9 cellular contexts compared by ENCODE assay signal in genomic region chr5:81393783-81394718, GRCh38. TPM values are rescaled to one million over a fixed set of nuclear protein-coding genes. Genes with fewer than 3 reads are reported as not detected.
DNase-seq lines count a peak whose midpoint lies in the region; ATAC-seq lines count a peak whose summit lies in the region.
"Had no signal": no experiment of that assay in that cellular context is flagged by ENCODE, and none has a peak within 500 bp of the region (broad histone marks: within the 10 kb centered on the region; RNA-seq: fewer than 3 reads in every experiment).

Gene ACOT12, minus strand, starts transcription at chr5:81394134. Its CDS starts 20 bp downstream, at chr5:81394114.

- peak within 1 kb of the TSS; percentile 45 for H3K4me3 Mint-ChIP-seq in activated CD8-positive, alpha-beta T cell treated with anti-CD3 and anti-CD28 coated beads, Interleukin-2, amount 10 ng/mL, durations not matched to agents 7 days and 5 days

- H3K9me3 ChIP-seq in right cardiac atrium (ENCODE audit: control insufficient read depth, low read length) (peaks cover 1% of the 10 kb centered on the region), skeletal muscle satellite cell (replicated peaks; ENCODE audit: low read length) (peaks cover 3% of the 10 kb centered on the region)

- intact Hi-C loops in right cardiac atrium (cut with DNase I), result no loop called here

- H3K36me3 Mint-ChIP-seq in activated CD8-positive, alpha-beta T cell treated with anti-CD3 and anti-CD28 coated beads, Interleukin-2, amount 10 ng/mL, durations not matched to agents 7 days and 5 days (ENCODE audit: low read depth), result no peaks in the 10 kb centered on the region

- H3K27me3 Mint-ChIP-seq in activated CD8-positive, alpha-beta T cell treated with anti-CD3 and anti-CD28 coated beads, Interleukin-2, amount 10 ng/mL, durations not matched to agents 7 days and 5 days (ENCODE audit: low read depth), result peaks cover 54% of the 10 kb centered on the region

- H3K4me1 ChIP-seq in right cardiac atrium (ENCODE audit: control insufficient read depth, insufficient read depth, low read length), result no peaks in the 10 kb centered on the region
- no peaks in the 10 kb centered on the region for H3K4me1 ChIP-seq in skeletal muscle satellite cell (ENCODE audit: control insufficient read depth, insufficient read depth, low read length)

- no peak within 1 kb of the TSS for H3K27ac Mint-ChIP-seq in activated CD8-positive, alpha-beta T cell treated with anti-CD3 and anti-CD28 coated beads, Interleukin-2, amount 10 ng/mL, durations not matched to agents 7 days and 5 days

- H3K4me3 ChIP-seq in GM08714 (ENCODE audit: low read length), result peak within 1 kb of the TSS; percentile 43; the same call in 1 of the 2 replicates
- peak within 1 kb of the TSS; percentile 61 for H3K4me3 ChIP-seq in right cardiac atrium (ENCODE audit: low read length)
- peak within 1 kb of the TSS; percentile 65 for H3K4me3 ChIP-seq in skeletal muscle satellite cell (ENCODE audit: low read length)

- no peak for DNase-seq in activated CD8-positive, alpha-beta T cell treated with anti-CD3 and anti-CD28 coated beads, Interleukin-2, amount 10 ng/mL, durations not matched to agents 7 days and 5 days
- DNase-seq in right cardiac atrium (peak; percentile 18 to 58 (median 50)), amniotic stem cell (lab: John Stamatoyannopoulos, UW) (no peak), DMS153 treated with DMSO at 0.1 percent for 48 hours (lab: John Stamatoyannopoulos, UW; ENCODE audit: unreplicated experiment) (no peak), OCI-M1 (lab: John Stamatoyannopoulos, UW) (no peak)

- CTCF ChIA-PET in activated CD8-positive, alpha-beta T cell treated with anti-CD3 and anti-CD28 coated beads, Interleukin-2, amount 10 ng/mL, durations not matched to agents 7 days and 5 days (lab: Charles Lee), result interaction anchor here (0.9 kb wide), 1 partner anchor 457 kb away, joined by 3 read pairs; no protein-coding TSS in a partner anchor

- peaks cover 3% of the 10 kb centered on the region for H3K4me1 Mint-ChIP-seq in activated CD8-positive, alpha-beta T cell treated with anti-CD3 and anti-CD28 coated beads, Interleukin-2, amount 10 ng/mL, durations not matched to agents 7 days and 5 days (ENCODE audit: low read depth)

- H3K9ac ChIP-seq in skeletal muscle satellite cell (ENCODE audit: low read depth, low read length), result no peak within 1 kb of the TSS
- H3K9ac ChIP-seq: KMS-11 had no signal

- peak within 1 kb of the TSS; percentile 66 for H3K4me2 ChIP-seq in skeletal muscle satellite cell (ENCODE audit: low read length)
- H3K4me2 ChIP-seq: KMS-11 had no signal

- H3K9me3 Mint-ChIP-seq in activated CD8-positive, alpha-beta T cell treated with anti-CD3 and anti-CD28 coated beads, Interleukin-2, amount 10 ng/mL, durations not matched to agents 7 days and 5 days (ENCODE audit: insufficient read depth), result no peaks in the 10 kb centered on the region

- no peaks in the 10 kb centered on the region for H3K27me3 ChIP-seq in right cardiac atrium (ENCODE audit: control insufficient read depth, insufficient read depth)
- peaks cover 10% of the 10 kb centered on the region for H3K27me3 ChIP-seq in skeletal muscle satellite cell (ENCODE audit: control insufficient read depth, insufficient read depth, low read length)

- 2% methylated on average over 77 of the region's 77 CpGs for WGBS in right cardiac atrium

- H3K36me3 ChIP-seq in skeletal muscle satellite cell (ENCODE audit: insufficient read depth, low read length), result no peaks in the 10 kb centered on the region

- POLR2A ChIA-PET in activated CD8-positive, alpha-beta T cell treated with anti-CD3 and anti-CD28 coated beads, Interleukin-2, amount 10 ng/mL, durations not matched to agents 7 days and 5 days (lab: Charles Lee), result no interaction called here

- no peak within 1 kb of the TSS for H3K27ac ChIP-seq in right cardiac atrium (ENCODE audit: low read length)
- H3K27ac ChIP-seq: KMS-11 had no signal

- ATAC-seq in activated CD8-positive, alpha-beta T cell treated with anti-CD3 and anti-CD28 coated beads, Interleukin-2, amount 10 ng/mL, durations not matched to agents 7 days and 5 days, result peak; percentile 58
- peak; percentile 35 to 58 for ATAC-seq in right cardiac atrium
- no peak for ATAC-seq in HG02571 (IDR thresholded peaks at IDR 0.05; ENCODE audit: unreplicated experiment)

RNA-seq across cellular contexts. Expression of gene ACOT12, which starts in this region (rescaled TPM):
- total RNA-seq in activated CD8-positive, alpha-beta T cell treated with anti-CD3 and anti-CD28 coated beads, Interleukin-2, amount 10 ng/mL, durations not matched to agents 7 days and 5 days, result not detected
- total RNA-seq in right cardiac atrium, result not detected
- polyA plus RNA-seq in right cardiac atrium, result not detected
- total RNA-seq in skeletal muscle satellite cell (2012; rRNA removed), result 0.25 TPM in 1 of 2 replicates, not detected in the other

Comparison
In these comparisons a context has a peak if more than half of its experiments do, and no peak if none do; other contexts are left out.
1. Peak in ATAC-seq in activated CD8-positive, alpha-beta T cell treated with anti-CD3 and anti-CD28 coated beads, Interleukin-2, amount 10 ng/mL, durations not matched to agents 7 days and 5 days; RNA of the gene not detected or under 1 TPM.
2. Peak in DNase-seq, ATAC-seq and H3K4me3 ChIP-seq in right cardiac atrium; RNA of the gene not detected or under 1 TPM.